13 cellular contexts compared by ENCODE assay signal in the genomic region with DNA sequence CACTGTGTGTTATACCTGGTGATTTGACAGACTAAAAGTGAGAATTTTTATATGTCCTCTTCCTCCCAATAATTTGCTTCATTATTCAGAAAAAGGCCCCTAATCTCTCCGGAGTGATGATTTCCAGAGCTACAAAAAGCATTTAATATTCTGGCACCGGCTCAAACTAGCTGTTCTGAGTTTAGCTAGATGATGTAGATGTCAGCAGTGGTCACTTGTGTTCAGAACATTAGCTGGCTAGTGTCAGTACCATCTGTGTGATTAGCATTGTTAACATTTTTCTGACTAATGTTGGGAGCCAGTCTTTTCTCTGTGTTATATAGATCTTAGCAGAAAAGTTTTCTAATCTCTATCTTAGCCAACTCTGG.
DNase-seq lines count a peak whose midpoint lies in the region; ATAC-seq, FAIRE-seq and TF ChIP-seq lines count a peak whose summit lies in the region.
"Had no signal": no experiment of that assay in that cellular context is flagged by ENCODE, and none has a peak within 500 bp of the region (broad histone marks: within the 10 kb centered on the region; RNA-seq: fewer than 3 reads in every experiment).

No MANE protein-coding gene starts in this region.

- H3K9ac ChIP-seq in endothelial cell of umbilical vein (replicated peaks; ENCODE audit: extremely low read depth, insufficient read depth, low read length), result peak overlapping the region; percentile 56
- peak overlapping the region; percentile 51 for H3K9ac ChIP-seq in mesenchymal stem cell (ENCODE audit: low read length)

- 0 out of 2 replicates have a peak, but pooled peaks cover 5% of the 10 kb centered on the region for H3K9me3 ChIP-seq in OCI-LY7 (ENCODE audit: low read length)
- no peaks in the 10 kb centered on the region for H3K9me3 ChIP-seq in endothelial cell of umbilical vein (replicated peaks; ENCODE audit: control insufficient read depth, insufficient read depth, low read length)
- H3K9me3 ChIP-seq in mesenchymal stem cell (ENCODE audit: control insufficient read depth, low read length), result no peaks in the 10 kb centered on the region
- H3K9me3 ChIP-seq in thoracic aorta, result no peaks in the 10 kb centered on the region

- no peak overlapping the region for H2BK5ac ChIP-seq in mesenchymal stem cell (ENCODE audit: low read depth, low read length, poor library complexity, severe bottlenecking)

- H4K91ac ChIP-seq in mesenchymal stem cell (ENCODE audit: low read length), result no peak overlapping the region

- no peak for ATAC-seq in thoracic aorta (ENCODE audit: insufficient number of reproducible peaks, low FRiP score, low read depth)
- ATAC-seq in GM21390 (IDR thresholded peaks at IDR 0.05; ENCODE audit: unreplicated experiment), result no peak
- no peak for ATAC-seq in T-cell (replicated peaks in 1 of 4)
- ATAC-seq: stimulated activated naive CD8-positive, alpha-beta T cell treated with anti-CD3 and anti-CD28 coated beads, Interleukin-15, Interleukin-2, amounts not matched to agents 100 U/mL and 50 U/mL, for 24 hours had no signal

- H2AK5ac ChIP-seq in mesenchymal stem cell (ENCODE audit: low read length, severe bottlenecking), result no peak overlapping the region

- no peak for TF ChIP-seq CTCF in OCI-LY7 (conservative IDR thresholded peaks at IDR 0.05; ENCODE audit: low read length)
- no peak for TF ChIP-seq CTCF in endothelial cell of umbilical vein (IDR thresholded peaks at IDR 0.05; ENCODE audit: extremely low read depth in 1 of 2, insufficient read depth in 1 of 2, low read depth in 1 of 2, low read length in 2 of 2)
- no peak for TF ChIP-seq CTCF in thoracic aorta (IDR thresholded peaks at IDR 0.05)

- H3K4me3 ChIP-seq in OCI-LY7 (ENCODE audit: low read depth, low read length, poor library complexity, severe bottlenecking) (no peak overlapping the region), endothelial cell of umbilical vein (replicated peaks in 1 of 3; ENCODE audit: insufficient read depth in 1 of 3, low read depth in 1 of 3, low read length in 3 of 3) (no peak overlapping the region), mesenchymal stem cell (ENCODE audit: insufficient read depth in 1 of 2, low read depth in 1 of 2, low read length in 2 of 2) (no peak overlapping the region), thoracic aorta (no peak overlapping the region)

- no peak for DNase-seq in OCI-LY7 (ENCODE audit: low spot score)
- no peak for DNase-seq in endothelial cell of umbilical vein (ENCODE audit: low read depth, low spot score)
- peak; percentile 42 for DNase-seq in mesenchymal stem cell
- no peak for DNase-seq in thoracic aorta (ENCODE audit: low spot score)
- DNase-seq in activated naive CD8-positive, alpha-beta T cell treated with anti-CD3 and anti-CD28 coated beads for 36 hours, result no peak
- DNase-seq in T-helper 1 cell, result no peak
- no peak for DNase-seq in T-cell
- DNase-seq: activated CD4-positive, alpha-beta memory T cell treated with anti-CD3 and anti-CD28 coated beads for 36 hours; NCI-H1092; stimulated activated CD4-positive, alpha-beta T cell treated with anti-CD3 and anti-CD28 coated beads, Interleukin-15, amount 100 ng/mL, for 24 hours; stimulated activated naive CD8-positive, alpha-beta T cell treated with anti-CD3 and anti-CD28 coated beads, Interleukin-15, Interleukin-2, amounts not matched to agents 100 U/mL and 50 U/mL, for 24 hours had no signal

- H3K4ac ChIP-seq in mesenchymal stem cell (ENCODE audit: low read depth in 1 of 2, low read length in 2 of 2), result no peak overlapping the region

- no peak overlapping the region for H3K4me3 Mint-ChIP-seq in activated naive CD8-positive, alpha-beta T cell treated with anti-CD3 and anti-CD28 coated beads for 36 hours
- no peak overlapping the region for H3K4me3 Mint-ChIP-seq in T-cell
- H3K4me3 Mint-ChIP-seq: activated CD4-positive, alpha-beta memory T cell treated with anti-CD3 and anti-CD28 coated beads for 36 hours; memory B cell had no signal

- dilution Hi-C loops in endothelial cell of umbilical vein (cut with MboI; ENCODE audit: extremely low pct_ligation_motif_present, low sequenced_read_pairs), result no loop called here

- no peaks in the 10 kb centered on the region for H4K20me1 ChIP-seq in OCI-LY7 (ENCODE audit: insufficient read depth, low read length)
- no peaks in the 10 kb centered on the region for H4K20me1 ChIP-seq in endothelial cell of umbilical vein (replicated peaks; ENCODE audit: control insufficient read depth, extremely low read depth, insufficient read depth, low read length)

- H2BK12ac ChIP-seq in mesenchymal stem cell (ENCODE audit: low read length in 2 of 2), result no peak overlapping the region

- intact Hi-C loops in OCI-LY7 (cut with micrococcal nuclease; ENCODE audit: unreplicated experiment), result no loop called here
- intact Hi-C loops in endothelial cell of umbilical vein (cut with micrococcal nuclease), result loop anchor here (1.0 to 5.0 kb wide), 3 partner anchors 29 to 171 kb away; a partner anchor contains a TSS

- no peak overlapping the region for H2BK120ac ChIP-seq in mesenchymal stem cell (ENCODE audit: low read depth, low read length)

- H3K79me2 ChIP-seq in OCI-LY7 (ENCODE audit: insufficient read depth, low read depth, low read length) (no peaks in the 10 kb centered on the region), endothelial cell of umbilical vein (ENCODE audit: control insufficient read depth, insufficient read depth, low read length) (no peaks in the 10 kb centered on the region)

- no peak overlapping the region for H3K27ac ChIP-seq in OCI-LY7 (ENCODE audit: low read depth, low read length, poor library complexity, severe bottlenecking)
- H3K27ac ChIP-seq in endothelial cell of umbilical vein (ENCODE audit: insufficient read depth, low read depth, low read length), result peak overlapping the region; percentile 80
- H3K27ac ChIP-seq in mesenchymal stem cell (ENCODE audit: low read length, poor library complexity, severe bottlenecking), result peak overlapping the region; percentile 28
- peak overlapping the region; percentile 12 to 51 for H3K27ac ChIP-seq in thoracic aorta

- WGBS in mesenchymal stem cell, result 62% methylated on average over 2 of the region's 2 CpGs

- no peaks in the 10 kb centered on the region for H3K9me2 ChIP-seq in OCI-LY7 (ENCODE audit: insufficient read depth, low read length)

- H3K9me1 ChIP-seq in endothelial cell of umbilical vein (replicated peaks; ENCODE audit: control insufficient read depth, extremely low read depth, insufficient read depth, low read length), result no peaks in the 10 kb centered on the region

- no peaks in the 10 kb centered on the region for H3K27me3 Mint-ChIP-seq in activated naive CD8-positive, alpha-beta T cell treated with anti-CD3 and anti-CD28 coated beads for 36 hours
- no peaks in the 10 kb centered on the region for H3K27me3 Mint-ChIP-seq in T-cell
- H3K27me3 Mint-ChIP-seq: activated CD4-positive, alpha-beta memory T cell treated with anti-CD3 and anti-CD28 coated beads for 36 hours; memory B cell had no signal

- no peak overlapping the region for H3K23ac ChIP-seq in mesenchymal stem cell (ENCODE audit: low read length in 2 of 2)

- H3K18ac ChIP-seq in mesenchymal stem cell (ENCODE audit: low read depth in 1 of 2, low read length in 2 of 2), result no peak overlapping the region

- H3K36me3 Mint-ChIP-seq in activated naive CD8-positive, alpha-beta T cell treated with anti-CD3 and anti-CD28 coated beads for 36 hours, result peaks cover 52% of the 10 kb centered on the region
- H3K36me3 Mint-ChIP-seq in T-cell, result peaks cover 59% of the 10 kb centered on the region

- H3K4me1 Mint-ChIP-seq in activated naive CD8-positive, alpha-beta T cell treated with anti-CD3 and anti-CD28 coated beads for 36 hours, result peaks cover 2% of the 10 kb centered on the region
- H3K4me1 Mint-ChIP-seq in T-cell, result peaks cover 11 to 41% (median 35%) of the 10 kb centered on the region in 3 donors

- no peak overlapping the region for H2AFZ ChIP-seq in OCI-LY7 (ENCODE audit: low read length)
- no peak overlapping the region for H2AFZ ChIP-seq in endothelial cell of umbilical vein (ENCODE audit: low read depth, low read length)
- no peak overlapping the region for H2AFZ ChIP-seq in mesenchymal stem cell (ENCODE audit: low read depth, low read length)

- BruUV-seq in OCI-LY7 (replicated peaks; lab: Mats Ljungman, UMichigan) (TSS peak; percentile 35), endothelial cell of umbilical vein (replicated peaks; lab: Mats Ljungman, UMichigan) (TSS peak; percentile 64)

- H4K8ac ChIP-seq in mesenchymal stem cell (ENCODE audit: low read length), result no peak overlapping the region

- CTCF ChIA-PET in OCI-LY7 (lab: Charles Lee; ENCODE audit: unreplicated experiment) (no interaction called here), endothelial cell of umbilical vein (lab: Charles Lee) (interaction anchor here (0.6 to 5.0 kb wide), 19 partner anchors 8 to 184 kb away, joined by 3 to 48 read pairs (median 4); a partner anchor contains a TSS), T-cell (lab: Charles Lee) (no interaction called here)

- H3K4me1 ChIP-seq in OCI-LY7 (ENCODE audit: insufficient read depth, low read length, poor library complexity, severe bottlenecking), result no peaks in the 10 kb centered on the region
- H3K4me1 ChIP-seq in endothelial cell of umbilical vein (ENCODE audit: control insufficient read depth, extremely low read depth, insufficient read depth, low read length), result peaks cover 23% of the 10 kb centered on the region
- no peaks in the 10 kb centered on the region for H3K4me1 ChIP-seq in mesenchymal stem cell (ENCODE audit: control insufficient read depth, insufficient read depth, low read depth, low read length)
- H3K4me1 ChIP-seq in thoracic aorta (ENCODE audit: control insufficient read depth in 1 of 2, low read depth in 2 of 2), result peaks cover 17 to 30% of the 10 kb centered on the region in 2 donors

- POLR2A ChIA-PET in OCI-LY7 (lab: Charles Lee) (interaction anchor here (0.5 kb wide), 1 partner anchor 10 kb away, joined by 3 read pairs; no protein-coding TSS in a partner anchor), endothelial cell of umbilical vein (lab: Charles Lee) (interaction anchor here (0.8 to 1.9 kb wide), 3 partner anchors 30 to 177 kb away, joined by 3 to 5 read pairs (median 4); a partner anchor contains a TSS), T-cell (lab: Charles Lee) (no interaction called here)

- H3K14ac ChIP-seq in mesenchymal stem cell (ENCODE audit: low read length in 2 of 2), result no peak overlapping the region

- H3K27me3 ChIP-seq in endothelial cell of umbilical vein (ENCODE audit: control insufficient read depth in 2 of 2, insufficient read depth in 2 of 2, low read length in 2 of 2) (no peaks in the 10 kb centered on the region), mesenchymal stem cell (ENCODE audit: control insufficient read depth in 1 of 2, insufficient read depth in 1 of 2, low read length in 2 of 2) (no peaks in the 10 kb centered on the region), thoracic aorta (replicated peaks; ENCODE audit: insufficient read depth) (no peaks in the 10 kb centered on the region)

- H2BK15ac ChIP-seq in mesenchymal stem cell (ENCODE audit: low read depth, poor library complexity, severe bottlenecking), result no peak overlapping the region

- H3K27ac Mint-ChIP-seq in activated naive CD8-positive, alpha-beta T cell treated with anti-CD3 and anti-CD28 coated beads for 36 hours, result no peak overlapping the region
- H3K27ac Mint-ChIP-seq in T-cell, result no peak overlapping the region
- H3K27ac Mint-ChIP-seq: activated CD4-positive, alpha-beta memory T cell treated with anti-CD3 and anti-CD28 coated beads for 36 hours had no signal

- H3K4me2 ChIP-seq in OCI-LY7 (ENCODE audit: low read length) (no peak overlapping the region), endothelial cell of umbilical vein (ENCODE audit: insufficient read depth, low read length) (peak overlapping the region; percentile 87), mesenchymal stem cell (ENCODE audit: low read length, poor library complexity, severe bottlenecking) (no peak overlapping the region)

- peak; percentile 34 for TF ChIP-seq POLR2A in endothelial cell of umbilical vein (IDR thresholded peaks at IDR 0.05; ENCODE audit: low read depth, low read length)

- peaks cover 26% of the 10 kb centered on the region for H3K36me3 ChIP-seq in OCI-LY7 (ENCODE audit: insufficient read depth, low read length)
- H3K36me3 ChIP-seq in endothelial cell of umbilical vein (ENCODE audit: control insufficient read depth in 2 of 2, extremely low read depth in 1 of 2, insufficient read depth in 2 of 2, low read length in 2 of 2), result no peaks in the 10 kb centered on the region
- peaks cover 0 to 9% of the 10 kb centered on the region in 2 experiments for H3K36me3 ChIP-seq in mesenchymal stem cell (ENCODE audit: control insufficient read depth in 1 of 2, insufficient read depth in 2 of 2, low read depth in 1 of 2, low read length in 2 of 2)
- H3K36me3 ChIP-seq in thoracic aorta, result no peaks in the 10 kb centered on the region

- peaks cover 12% of the 10 kb centered on the region for H3K79me1 ChIP-seq in mesenchymal stem cell (replicated peaks; ENCODE audit: low read length, poor library complexity, severe bottlenecking)

- no peak for FAIRE-seq in endothelial cell of umbilical vein (lab: Jason Lieb, UNC)

- H3K9me3 Mint-ChIP-seq in activated naive CD8-positive, alpha-beta T cell treated with anti-CD3 and anti-CD28 coated beads for 36 hours, result peaks cover 12% of the 10 kb centered on the region
- no peaks in the 10 kb centered on the region for H3K9me3 Mint-ChIP-seq in T-cell

Comparison
In these comparisons a context has a peak if more than half of its experiments do, and no peak if none do; other contexts are left out.
1. POLR2A ChIA-PET loops: an anchor here in OCI-LY7 (0.5 kb wide) and endothelial cell of umbilical vein (0.8 to 1.9 kb wide); none called in T-cell.